21 cellular contexts compared by ENCODE assay signal in the genomic region with DNA sequence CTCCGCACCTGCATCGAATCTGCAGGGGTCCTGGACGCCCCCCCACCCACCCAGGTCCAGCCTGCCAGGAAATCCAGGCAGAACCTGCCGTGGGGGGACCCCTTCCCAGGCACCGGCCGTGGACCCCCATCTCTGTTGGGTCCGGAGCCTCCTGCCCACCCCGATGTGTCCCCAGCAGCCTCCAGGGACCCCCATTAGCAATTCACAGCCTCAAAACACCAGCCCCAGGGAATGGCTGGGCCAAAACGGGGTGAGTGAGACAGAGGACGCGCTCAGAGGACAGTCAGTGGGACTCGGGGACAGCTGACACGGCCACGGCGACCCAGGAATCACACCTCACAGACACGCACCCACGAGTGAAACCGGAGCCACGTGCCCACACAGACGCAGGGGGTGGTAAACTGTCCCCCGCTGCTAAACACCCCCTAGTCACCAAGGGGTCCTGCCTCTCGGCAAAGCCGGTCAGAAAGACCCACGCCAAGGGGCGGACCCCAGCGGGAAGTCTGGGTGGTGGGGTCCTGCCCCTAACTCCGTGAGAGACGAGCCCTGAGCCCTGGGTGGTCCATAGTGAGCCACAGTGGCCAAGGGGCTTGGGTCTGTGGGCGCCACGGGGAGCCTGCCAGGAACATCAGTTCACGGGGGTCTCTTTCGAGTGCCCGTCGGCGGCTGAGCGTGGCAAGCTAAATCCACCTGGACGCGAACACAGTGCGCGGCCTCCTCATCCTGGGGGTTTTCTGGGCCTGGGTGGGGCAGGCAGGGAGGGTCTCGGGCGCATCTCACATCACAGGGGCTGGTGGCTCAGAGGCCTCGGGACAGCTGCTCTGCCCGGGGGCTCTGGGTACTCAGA.
"Had no signal": no experiment of that assay in that cellular context is flagged by ENCODE, and none has a peak within 500 bp of the region (broad histone marks: within the 10 kb centered on the region; RNA-seq: fewer than 3 reads in every experiment).

No MANE protein-coding gene starts in this region.

- H3K4me1 ChIP-seq: left lung, thyroid gland, upper lobe of right lung had no signal

- H3K9me3 ChIP-seq: left lung, thyroid gland, upper lobe of right lung had no signal

- H3K27me3 ChIP-seq: thyroid gland had no signal

- H3K4me3 ChIP-seq: cardiac muscle cell, left lung, thyroid gland, upper lobe of right lung had no signal

- H3K9me3 Mint-ChIP-seq: activated naive CD8-positive, alpha-beta T cell treated with anti-CD3 and anti-CD28 coated beads, Interleukin-2, amount 10 ng/mL, durations not matched to agents 7 days and 5 days; activated T-helper 1 cell treated with anti-CD3 and anti-CD28 coated beads, Interleukin-12 subunit alpha, Interleukin-12 subunit beta, Interleukin-2, Interleukin-4 antibody, amounts not matched to agents 30 ng/mL and 10 ng/mL and 1 ng/mL, durations not matched to agents 14 hours and 24 hours and 36 hours; dendritic cell treated with granulocyte-macrophage colony-stimulating factor and Interleukin-4, amounts not matched to agents 40 ng/mL and 50 ng/mL, for 4 days; memory B cell; stimulated activated naive CD8-positive, alpha-beta T cell treated with anti-CD3 and anti-CD28 coated beads, Interleukin-15, Interleukin-2, amounts not matched to agents 100 ng/mL and 50 ng/mL, for 24 hours; T-cell; T-helper 2 cell treated with Interferon-gamma antibody and Interleukin-4, amounts not matched to agents 5 μg/mL and 100 μg/mL, for 36 hours had no signal

- H3K4me1 Mint-ChIP-seq: activated naive CD8-positive, alpha-beta T cell treated with anti-CD3 and anti-CD28 coated beads, Interleukin-2, amount 10 ng/mL, durations not matched to agents 7 days and 5 days; memory B cell; T-cell had no signal

- DNase-seq: activated CD4-positive, alpha-beta T cell treated with anti-CD3 and anti-CD28 coated beads for 1 hour; activated CD4-positive, alpha-beta T cell treated with anti-CD3 and anti-CD28 coated beads, Interleukin-2, amount 50 U/mL, for 1 hour; activated CD8-positive, alpha-beta T cell treated with anti-CD3 and anti-CD28 coated beads, Interleukin-2, amount 10 ng/mL, durations not matched to agents 7 days and 5 days; activated gamma-delta T cell; activated naive CD8-positive, alpha-beta T cell treated with anti-CD3 and anti-CD28 coated beads, Interleukin-2, amount 10 ng/mL, durations not matched to agents 7 days and 5 days; amygdala; effector CD8-positive, alpha-beta T cell; erythroblast; stimulated activated CD4-positive, alpha-beta T cell treated with anti-CD3 and anti-CD28 coated beads, Interleukin-12 subunit alpha, Interleukin-12 subunit beta, amount 100 ng/mL, for 4 hours; substantia nigra; T-cell; thyroid gland; upper lobe of right lung had no signal

- ATAC-seq: activated CD8-positive, alpha-beta T cell treated with anti-CD3 and anti-CD28 coated beads, Interleukin-2, amount 10 ng/mL, durations not matched to agents 7 days and 5 days; left lung; T-cell; upper lobe of right lung had no signal

- H3K36me3 Mint-ChIP-seq: activated naive CD8-positive, alpha-beta T cell treated with anti-CD3 and anti-CD28 coated beads, Interleukin-2, amount 10 ng/mL, durations not matched to agents 7 days and 5 days; memory B cell; T-cell had no signal

- H3K27ac ChIP-seq: cardiac muscle cell, left lung, thyroid gland, upper lobe of right lung, VCaP had no signal

- H3K4me3 Mint-ChIP-seq: activated CD8-positive, alpha-beta T cell treated with anti-CD3 and anti-CD28 coated beads, Interleukin-2, amount 10 ng/mL, durations not matched to agents 7 days and 5 days; activated naive CD8-positive, alpha-beta T cell treated with anti-CD3 and anti-CD28 coated beads, Interleukin-2, amount 10 ng/mL, durations not matched to agents 7 days and 5 days; activated T-helper 1 cell treated with anti-CD3 and anti-CD28 coated beads, Interleukin-12 subunit alpha, Interleukin-12 subunit beta, Interleukin-2, Interleukin-4 antibody, amounts not matched to agents 30 ng/mL and 10 ng/mL and 1 ng/mL, durations not matched to agents 14 hours and 24 hours and 36 hours; dendritic cell treated with granulocyte-macrophage colony-stimulating factor and Interleukin-4, amounts not matched to agents 40 ng/mL and 50 ng/mL, for 4 days; memory B cell; stimulated activated naive CD8-positive, alpha-beta T cell treated with anti-CD3 and anti-CD28 coated beads, Interleukin-15, Interleukin-2, amounts not matched to agents 100 ng/mL and 50 ng/mL, for 24 hours; T-cell; T-helper 2 cell treated with Interferon-gamma antibody and Interleukin-4, amounts not matched to agents 5 μg/mL and 100 μg/mL, for 36 hours had no signal

- H3K36me3 ChIP-seq: cardiac muscle cell, left lung, thyroid gland, upper lobe of right lung had no signal

- H3K27ac Mint-ChIP-seq: activated CD8-positive, alpha-beta T cell treated with anti-CD3 and anti-CD28 coated beads, Interleukin-2, amount 10 ng/mL, durations not matched to agents 7 days and 5 days; activated naive CD8-positive, alpha-beta T cell treated with anti-CD3 and anti-CD28 coated beads, Interleukin-2, amount 10 ng/mL, durations not matched to agents 7 days and 5 days; activated T-helper 1 cell treated with anti-CD3 and anti-CD28 coated beads, Interleukin-12 subunit alpha, Interleukin-12 subunit beta, Interleukin-2, Interleukin-4 antibody, amounts not matched to agents 30 ng/mL and 10 ng/mL and 1 ng/mL, durations not matched to agents 14 hours and 24 hours and 36 hours; dendritic cell treated with granulocyte-macrophage colony-stimulating factor and Interleukin-4, amounts not matched to agents 40 ng/mL and 50 ng/mL, for 4 days; memory B cell; stimulated activated naive CD8-positive, alpha-beta T cell treated with anti-CD3 and anti-CD28 coated beads, Interleukin-15, Interleukin-2, amounts not matched to agents 100 ng/mL and 50 ng/mL, for 24 hours; T-cell; T-helper 2 cell treated with Interferon-gamma antibody and Interleukin-4, amounts not matched to agents 5 μg/mL and 100 μg/mL, for 36 hours had no signal
